Comparison of ENCODE assay signal across 22 cellular contexts in the genomic region with DNA sequence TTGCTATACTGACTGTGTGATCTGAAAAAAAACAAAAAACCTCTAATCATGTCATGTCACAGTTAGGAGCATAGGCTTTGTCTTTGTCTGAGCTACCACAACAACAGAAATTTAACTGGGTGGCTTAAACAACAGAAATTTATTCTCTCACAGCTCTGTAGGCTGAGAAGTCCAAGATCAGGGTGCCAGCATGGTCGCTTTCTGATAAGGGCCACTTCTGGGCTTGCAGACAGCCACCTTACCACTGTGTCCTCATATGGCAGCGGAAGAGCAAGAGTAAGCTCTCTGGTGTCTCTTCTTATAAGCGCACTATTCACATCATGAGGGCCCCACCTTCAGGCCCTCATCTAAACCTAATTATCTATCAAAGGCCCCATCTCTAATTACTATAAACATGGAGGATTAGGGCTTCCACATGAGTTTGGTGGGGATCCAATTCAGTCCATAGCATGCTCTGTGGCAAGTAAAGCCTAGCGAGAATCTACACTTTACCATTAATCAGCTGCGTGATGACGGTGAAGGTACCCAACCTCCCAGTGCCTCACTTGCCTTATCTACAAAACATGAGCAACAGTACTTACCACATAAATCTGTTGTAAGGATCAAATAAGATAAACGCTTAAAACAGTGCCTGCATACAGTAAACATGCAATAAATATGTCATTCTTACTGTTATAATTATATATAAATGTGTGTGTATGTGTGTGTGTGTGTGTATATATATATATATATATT. TPM values are rescaled to one million over a fixed set of nuclear protein-coding genes. Genes with fewer than 3 reads are reported as not detected.
DNase-seq lines count a peak whose midpoint lies in the region; ATAC-seq, FAIRE-seq and TF ChIP-seq lines count a peak whose summit lies in the region.
"Had no signal": no experiment of that assay in that cellular context is flagged by ENCODE, and none has a peak within 500 bp of the region (broad histone marks: within the 10 kb centered on the region; RNA-seq: fewer than 3 reads in every experiment).

No MANE protein-coding gene starts in this region.

- DNase-seq in NCI-H82 (lab: John Stamatoyannopoulos, UW): peak; percentile 47
- no peak for DNase-seq in NCI-H82 treated with DMSO at 0.1 percent for 48 hours (lab: John Stamatoyannopoulos, UW; ENCODE audit: unreplicated experiment)
- no peak for DNase-seq in endothelial cell of umbilical vein (ENCODE audit: low read depth, low spot score)
- peak; percentile 93 to 96 for DNase-seq in trophoblast cell
- DNase-seq in natural killer cell treated with Interleukin-12 subunit alpha and Interleukin-12 subunit beta and Interleukin-15 and Interleukin-18, amount 100 ng/mL, for 72 hours (ENCODE audit: low spot score): no peak
- DNase-seq in T-helper 9 cell: no peak
- DNase-seq: AML-193; Caco-2; CD4-positive, alpha-beta T cell; DMS153; DMS79; GDM1; GOT3; H7; HFFc6 had no signal

- no peak for FAIRE-seq in endothelial cell of umbilical vein (lab: Jason Lieb, UNC)
- FAIRE-seq: A549, GM12892, HepG2 had no signal

- dilution Hi-C loops in endothelial cell of umbilical vein (cut with MboI; ENCODE audit: extremely low pct_ligation_motif_present, low sequenced_read_pairs): no loop called here

- H3K27me3 Mint-ChIP-seq in natural killer cell treated with Interleukin-12 subunit alpha and Interleukin-12 subunit beta and Interleukin-15 and Interleukin-18, amount 100 ng/mL, for 72 hours: no peaks in the 10 kb centered on the region
- H3K27me3 Mint-ChIP-seq: CD4-positive, alpha-beta T cell had no signal

- no peak overlapping the region for H4K8ac ChIP-seq in trophoblast cell (ENCODE audit: low read depth, low read length)

- no peaks in the 10 kb centered on the region for H3K36me3 Mint-ChIP-seq in natural killer cell treated with Interleukin-12 subunit alpha and Interleukin-12 subunit beta and Interleukin-15 and Interleukin-18, amount 100 ng/mL, for 72 hours

- H3K36me3 ChIP-seq in endothelial cell of umbilical vein (ENCODE audit: control insufficient read depth in 2 of 2, extremely low read depth in 1 of 2, insufficient read depth in 2 of 2, low read length in 2 of 2) (no peaks in the 10 kb centered on the region), trophoblast cell (ENCODE audit: control insufficient read depth in 1 of 2, insufficient read depth in 2 of 2, low read length in 2 of 2) (no peaks in the 10 kb centered on the region)

- H2BK12ac ChIP-seq in trophoblast cell (ENCODE audit: low read length): no peak overlapping the region

- BruUV-seq in endothelial cell of umbilical vein (replicated peaks; lab: Mats Ljungman, UMichigan): no TSS peak

- H3K27me3 ChIP-seq in endothelial cell of umbilical vein (ENCODE audit: control insufficient read depth in 2 of 2, insufficient read depth in 2 of 2, low read length in 2 of 2) (no peaks in the 10 kb centered on the region), trophoblast cell (ENCODE audit: insufficient read depth, low read length) (no peaks in the 10 kb centered on the region)

- H4K20me1 ChIP-seq in endothelial cell of umbilical vein (replicated peaks; ENCODE audit: control insufficient read depth, extremely low read depth, insufficient read depth, low read length): no peaks in the 10 kb centered on the region

- TF ChIP-seq POLR2A in endothelial cell of umbilical vein (IDR thresholded peaks at IDR 0.05; ENCODE audit: low read depth, low read length): no peak

- no peaks in the 10 kb centered on the region for H3K9me1 ChIP-seq in endothelial cell of umbilical vein (replicated peaks; ENCODE audit: control insufficient read depth, extremely low read depth, insufficient read depth, low read length)

- H2AFZ ChIP-seq in endothelial cell of umbilical vein (ENCODE audit: low read depth, low read length) (no peak overlapping the region), trophoblast cell (ENCODE audit: insufficient read depth, low read length, poor library complexity) (no peak overlapping the region)

- H3K27ac ChIP-seq in endothelial cell of umbilical vein (ENCODE audit: insufficient read depth, low read depth, low read length) (peak overlapping the region; percentile 73), trophoblast cell (ENCODE audit: low read depth, low read length) (no peak overlapping the region)
- H3K27ac ChIP-seq: 22Rv1, A549, C4-2B had no signal

- no peak overlapping the region for H3K4me3 ChIP-seq in endothelial cell of umbilical vein (replicated peaks in 1 of 3; ENCODE audit: insufficient read depth in 1 of 3, low read depth in 1 of 3, low read length in 3 of 3)
- H3K4me3 ChIP-seq in trophoblast cell (ENCODE audit: low read depth, low read length): no peak overlapping the region
- H3K4me3 ChIP-seq: A549 had no signal

- no peak overlapping the region for H3K4me3 Mint-ChIP-seq in natural killer cell treated with Interleukin-12 subunit alpha and Interleukin-12 subunit beta and Interleukin-15 and Interleukin-18, amount 100 ng/mL, for 72 hours
- H3K4me3 Mint-ChIP-seq: CD4-positive, alpha-beta T cell; HFFc6 had no signal

- no peak overlapping the region for H3K23ac ChIP-seq in trophoblast cell (ENCODE audit: low read length)

- no peak overlapping the region for H3K18ac ChIP-seq in trophoblast cell (ENCODE audit: low read length)

- no peaks in the 10 kb centered on the region for H3K9me3 Mint-ChIP-seq in natural killer cell treated with Interleukin-12 subunit alpha and Interleukin-12 subunit beta and Interleukin-15 and Interleukin-18, amount 100 ng/mL, for 72 hours
- H3K9me3 Mint-ChIP-seq: CD4-positive, alpha-beta T cell; HFFc6 had no signal

- H2AK5ac ChIP-seq in trophoblast cell (ENCODE audit: low read length): no peak overlapping the region

- CTCF ChIA-PET in endothelial cell of umbilical vein (lab: Charles Lee): interaction anchor here (0.6 to 0.8 kb wide), 2 partner anchors 26 to 120 kb away, joined by 3 to 4 read pairs; no protein-coding TSS in a partner anchor

- no peak overlapping the region for H3K27ac Mint-ChIP-seq in natural killer cell treated with Interleukin-12 subunit alpha and Interleukin-12 subunit beta and Interleukin-15 and Interleukin-18, amount 100 ng/mL, for 72 hours
- H3K27ac Mint-ChIP-seq: CD4-positive, alpha-beta T cell; HFFc6 had no signal

- H3K4me1 Mint-ChIP-seq in natural killer cell treated with Interleukin-12 subunit alpha and Interleukin-12 subunit beta and Interleukin-15 and Interleukin-18, amount 100 ng/mL, for 72 hours (ENCODE audit: low read depth in 2 of 2): no peaks in the 10 kb centered on the region

- H3K4me1 ChIP-seq in endothelial cell of umbilical vein (ENCODE audit: control insufficient read depth, extremely low read depth, insufficient read depth, low read length): peaks cover 40% of the 10 kb centered on the region
- H3K4me1 ChIP-seq in trophoblast cell (ENCODE audit: control insufficient read depth in 1 of 2, insufficient read depth in 2 of 2, low read length in 2 of 2): no peaks in the 10 kb centered on the region
- H3K4me1 ChIP-seq: Caco-2 had no signal

- POLR2A ChIA-PET in endothelial cell of umbilical vein (lab: Charles Lee): no interaction called here

- no peak overlapping the region for H3K14ac ChIP-seq in trophoblast cell (ENCODE audit: low read length)

- no peaks in the 10 kb centered on the region for H3K9me3 ChIP-seq in endothelial cell of umbilical vein (replicated peaks; ENCODE audit: control insufficient read depth, insufficient read depth, low read length)
- H3K9me3 ChIP-seq in trophoblast cell (ENCODE audit: insufficient read depth, low read depth, low read length): no peaks in the 10 kb centered on the region
- H3K9me3 ChIP-seq: A549, Caco-2 had no signal

- H3K79me1 ChIP-seq in trophoblast cell (ENCODE audit: low read length): no peaks in the 10 kb centered on the region

- no peak for ATAC-seq in natural killer cell treated with Interleukin-12 subunit alpha and Interleukin-12 subunit beta and Interleukin-15 and Interleukin-18, amount 100 ng/mL, for 72 hours
- ATAC-seq in GM19351 (IDR thresholded peaks at IDR 0.05; ENCODE audit: unreplicated experiment): no peak
- ATAC-seq: A549, HCT116, HepG2 had no signal

- H3K4ac ChIP-seq in trophoblast cell (ENCODE audit: low read depth, low read length): no peak overlapping the region

- H2BK120ac ChIP-seq in trophoblast cell (ENCODE audit: insufficient read depth, low read length, poor library complexity): no peak overlapping the region

- H3K79me2 ChIP-seq in endothelial cell of umbilical vein (ENCODE audit: control insufficient read depth, insufficient read depth, low read length): no peaks in the 10 kb centered on the region
- H3K79me2 ChIP-seq in trophoblast cell (ENCODE audit: control insufficient read depth, insufficient read depth, low read length, poor library complexity): no peaks in the 10 kb centered on the region

- H4K91ac ChIP-seq in trophoblast cell (ENCODE audit: low read depth, low read length): no peak overlapping the region

- intact Hi-C loops in endothelial cell of umbilical vein (cut with micrococcal nuclease): no loop called here

- TF ChIP-seq CTCF in endothelial cell of umbilical vein (IDR thresholded peaks at IDR 0.05; ENCODE audit: extremely low read depth in 1 of 2, insufficient read depth in 1 of 2, low read depth in 1 of 2, low read length in 2 of 2): no peak

- H3K9ac ChIP-seq in endothelial cell of umbilical vein (replicated peaks; ENCODE audit: extremely low read depth, insufficient read depth, low read length) (no peak overlapping the region), trophoblast cell (ENCODE audit: low read length) (no peak overlapping the region)

- H4K12ac ChIP-seq in trophoblast cell (ENCODE audit: low read depth, low read length): no peak overlapping the region

- no peak overlapping the region for H2BK5ac ChIP-seq in trophoblast cell (ENCODE audit: low read depth, low read length, poor library complexity)

- no peak overlapping the region for H3K4me2 ChIP-seq in endothelial cell of umbilical vein (ENCODE audit: insufficient read depth, low read length)
- H3K4me2 ChIP-seq in trophoblast cell (ENCODE audit: low read length): no peak overlapping the region
- H3K4me2 ChIP-seq: A549 had no signal

- WGBS in trophoblast cell (ENCODE audit: extremely low coverage, insufficient coverage, insufficient read length): no CpG with 5 or more reads among the region's 7 CpGs

TF ChIP-seq in endothelial cell of umbilical vein, 7 proteins besides CTCF, POLR2A, EP300 and RAD21 (continues in another document):
- no peak for TF ChIP-seq JUN (IDR thresholded peaks at IDR 0.05; ENCODE audit: borderline replicate concordance, insufficient read depth, insufficient read length, low read depth)

RNA-seq across cellular contexts. Expression of gene ZNF438, which starts 17.4 kb away (rescaled TPM):
- total RNA-seq in endothelial cell of umbilical vein: 11.2 and 15.1 TPM in 2 replicates
- polyA plus RNA-seq in endothelial cell of umbilical vein: 7.2 and 7.5 TPM in 2 replicates
- polyA plus RNA-seq in endothelial cell of umbilical vein (2011; cell fraction: cytosol; rRNA removed): 8.9 and 9.4 TPM in 2 replicates
- polyA plus RNA-seq in endothelial cell of umbilical vein (2011; cell fraction: nucleus; rRNA removed): 16.9 and 17.5 TPM in 2 replicates
- polyA plus RNA-seq in endothelial cell of umbilical vein (2012): 8.6 and 12.8 TPM in 2 replicates
- 15.2 and 17.3 TPM in 2 replicates for polyA minus RNA-seq in endothelial cell of umbilical vein
- polyA minus RNA-seq in endothelial cell of umbilical vein (2011; cell fraction: cytosol; rRNA and poly(A)+ RNA removed): 1.1 TPM
- 13.2 and 19.9 TPM in 2 replicates for polyA minus RNA-seq in endothelial cell of umbilical vein (2011; cell fraction: nucleus; rRNA and poly(A)+ RNA removed)
- polyA plus RNA-seq in trophoblast cell (2013): 1.6 TPM in 2 replicates
- total RNA-seq in natural killer cell treated with Interleukin-12 subunit alpha and Interleukin-12 subunit beta and Interleukin-15 and Interleukin-18, amount 100 ng/mL, for 72 hours: 1 to 10 TPM; 1.9 TPM

Comparison
In these comparisons a context has a peak if more than half of its experiments do, and no peak if none do; other contexts are left out.
1. DNase-seq: peak in NCI-H82 (single experiment) and trophoblast cell (2 of 2); none in NCI-H82 treated with DMSO at 0.1 percent for 48 hours (single experiment), endothelial cell of umbilical vein (single experiment), natural killer cell treated with Interleukin-12 subunit alpha and Interleukin-12 subunit beta and Interleukin-15 and Interleukin-18, amount 100 ng/mL, for 72 hours (single experiment) and T-helper 9 cell (single experiment).